19 cellular contexts compared by ENCODE assay signal in genomic region chr14:69171569-69171968, GRCh38.
"Had no signal": no experiment of that assay in that cellular context is flagged by ENCODE, and none has a peak within 500 bp of the region (broad histone marks: within the 10 kb centered on the region; RNA-seq: fewer than 3 reads in every experiment).

No MANE protein-coding gene starts in this region.

- H3K4me3 ChIP-seq: breast epithelium had no signal

- H3K9me3 ChIP-seq: breast epithelium had no signal

- H3K36me3 ChIP-seq: breast epithelium had no signal

- H3K27me3 ChIP-seq: breast epithelium had no signal

- ATAC-seq: activated CD8-positive, alpha-beta memory T cell treated with anti-CD3 and anti-CD28 coated beads, Interleukin-2, amount 10 ng/mL, durations not matched to agents 7 days and 5 days; T-helper 17 cell had no signal

- H3K27ac ChIP-seq: breast epithelium had no signal

- H3K4me1 ChIP-seq: breast epithelium had no signal

- DNase-seq: activated CD4-positive, alpha-beta T cell treated with anti-CD3 and anti-CD28 coated beads for 36 hours; activated CD4-positive, CD25-positive, alpha-beta regulatory T cell; activated CD8-positive, alpha-beta memory T cell treated with anti-CD3 and anti-CD28 coated beads, Interleukin-2, amount 10 ng/mL, durations not matched to agents 7 days and 5 days; activated effector memory CD4-positive, alpha-beta T cell treated with Interleukin-2 at 50 U/mL for 16 hours; activated naive CD4-positive, alpha-beta T cell; activated T-cell treated with anti-CD3 and anti-CD28 coated beads, Interleukin-2, amount 50 U/mL, for 24 hours; aorta; KG1; NCI-H1048; NCI-H146; NCI-H187 treated with DMSO at 0.1 percent for 48 hours; NCI-H2107; NCI-H510A treated with DMSO at 0.1 percent for 48 hours; NCI-H69; SIG-M5; T-helper 17 cell; T-helper 9 cell had no signal

- FAIRE-seq: TTC549 had no signal
